21 cellular contexts compared by ENCODE assay signal in the genomic region with DNA sequence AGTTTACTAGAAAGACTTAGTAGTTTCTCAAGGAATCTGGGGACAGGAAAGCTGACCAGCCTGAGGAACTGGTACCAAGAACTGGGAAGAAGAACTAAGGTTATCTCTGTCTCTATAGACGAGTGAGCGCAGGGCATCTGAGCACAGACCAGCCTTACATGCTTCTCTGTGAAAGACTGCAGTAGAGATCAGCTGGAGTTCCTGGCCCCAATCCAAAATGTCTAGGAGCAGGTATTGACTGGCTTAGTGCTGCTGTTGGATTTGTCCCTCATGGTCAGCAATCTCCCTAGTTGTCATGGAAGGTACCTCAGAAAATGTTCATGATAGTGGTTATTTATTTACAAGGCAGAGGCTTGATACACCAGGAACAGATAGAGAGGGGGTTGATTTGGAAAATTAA.
"Had no signal": no experiment of that assay in that cellular context is flagged by ENCODE, and none has a peak within 500 bp of the region (broad histone marks: within the 10 kb centered on the region; RNA-seq: fewer than 3 reads in every experiment).

No MANE protein-coding gene starts in this region.

- H3K4me3 Mint-ChIP-seq: activated naive CD8-positive, alpha-beta T cell treated with anti-CD3 and anti-CD28 coated beads for 36 hours; central memory CD8-positive, alpha-beta T cell; naive thymus-derived CD4-positive, alpha-beta T cell; neural crest cell; stimulated activated memory B cell treated with anti-CD40 and anti-IgM and Interleukin-4, amounts not matched to agents 10 μg/mL and 1 μg/mL and 100 μg/mL, for 72 hours had no signal

- ATAC-seq: left lung; naive thymus-derived CD4-positive, alpha-beta T cell; sciatic nerve; stimulated activated memory B cell treated with anti-CD40 and anti-IgM and Interleukin-4, amounts not matched to agents 10 μg/mL and 1 μg/mL and 100 μg/mL, for 72 hours had no signal

- H3K9me3 Mint-ChIP-seq: activated naive CD8-positive, alpha-beta T cell treated with anti-CD3 and anti-CD28 coated beads for 36 hours; central memory CD8-positive, alpha-beta T cell; naive thymus-derived CD4-positive, alpha-beta T cell; neural crest cell; stimulated activated memory B cell treated with anti-CD40 and anti-IgM and Interleukin-4, amounts not matched to agents 10 μg/mL and 1 μg/mL and 100 μg/mL, for 72 hours had no signal

- H3K4me1 Mint-ChIP-seq: activated naive CD8-positive, alpha-beta T cell treated with anti-CD3 and anti-CD28 coated beads for 36 hours; neural crest cell; stimulated activated memory B cell treated with anti-CD40 and anti-IgM and Interleukin-4, amounts not matched to agents 10 μg/mL and 1 μg/mL and 100 μg/mL, for 72 hours had no signal

- H3K27me3 Mint-ChIP-seq: activated naive CD8-positive, alpha-beta T cell treated with anti-CD3 and anti-CD28 coated beads for 36 hours; central memory CD8-positive, alpha-beta T cell; naive thymus-derived CD4-positive, alpha-beta T cell; stimulated activated memory B cell treated with anti-CD40 and anti-IgM and Interleukin-4, amounts not matched to agents 10 μg/mL and 1 μg/mL and 100 μg/mL, for 72 hours had no signal

- DNase-seq: activated CD4-positive, alpha-beta T cell treated with anti-CD3 and anti-CD28 coated beads for 4 hours; activated CD4-positive, alpha-beta T cell treated with anti-CD3 and anti-CD28 coated beads, Interleukin-2, amount 50 U/mL, for 48 hours; activated CD4-positive, CD25-positive, alpha-beta regulatory T cell; activated naive CD4-positive, alpha-beta T cell treated with Interleukin-2 at 50 U/mL for 16 hours; activated naive CD8-positive, alpha-beta T cell treated with anti-CD3 and anti-CD28 coated beads for 36 hours; activated T-cell treated with anti-CD3 and anti-CD28 coated beads, Interleukin-2, amount 50 U/mL, for 48 hours; hippocampal formation; kidney glomerular epithelial cell; left lung; naive thymus-derived CD4-positive, alpha-beta T cell; small intestine; stimulated activated CD4-positive, alpha-beta T cell treated with anti-CD3 and anti-CD28 coated beads, Interleukin-15, amount 100 ng/mL, for 24 hours; stomach had no signal

- H3K4me1 ChIP-seq: breast epithelium, esophagus muscularis mucosa, left lung, stomach, suprapubic skin, tibial nerve had no signal

- H3K27ac ChIP-seq: breast epithelium, esophagus muscularis mucosa, left lung, stomach, suprapubic skin, tibial nerve had no signal

- H3K9me3 ChIP-seq: breast epithelium, esophagus muscularis mucosa, left lung, stomach, suprapubic skin, tibial nerve had no signal

- H3K27ac Mint-ChIP-seq: stimulated activated memory B cell treated with anti-CD40 and anti-IgM and Interleukin-4, amounts not matched to agents 10 μg/mL and 1 μg/mL and 100 μg/mL, for 72 hours had no signal

- H3K27me3 ChIP-seq: breast epithelium, esophagus muscularis mucosa, left lung, stomach, suprapubic skin, tibial nerve had no signal
